Comparison of ENCODE assay signal across 19 cellular contexts in genomic region chr1:195005338-195005737, GRCh38.
"Had no signal": no experiment of that assay in that cellular context is flagged by ENCODE, and none has a peak within 500 bp of the region (broad histone marks: within the 10 kb centered on the region; RNA-seq: fewer than 3 reads in every experiment).

No MANE protein-coding gene starts in this region.

- DNase-seq: activated CD4-positive, alpha-beta T cell treated with anti-CD3 and anti-CD28 coated beads, Interleukin-2, amount 50 U/mL, for 1 hour; activated CD8-positive, alpha-beta T cell treated with anti-CD3 and anti-CD28 coated beads for 36 hours; activated gamma-delta T cell treated with Interleukin-2 at 50 U/mL for 16 hours; activated naive CD4-positive, alpha-beta T cell treated with anti-CD3 and anti-CD28 coated beads, Interleukin-2, amount 50 U/mL, for 16 hours; activated T-cell treated with anti-CD3 and anti-CD28 coated beads, Interleukin-2, amount 50 U/mL, for 4 hours; amygdala; caudate nucleus; left cardiac atrium; mammary epithelial cell; posterior cingulate gyrus; stimulated activated CD4-positive, alpha-beta T cell treated with anti-CD3 and anti-CD28 coated beads, Interleukin-12 subunit alpha, Interleukin-12 subunit beta, amount 100 ng/mL, for 4 hours; stimulated activated CD4-positive, alpha-beta T cell treated with anti-CD3 and anti-CD28 coated beads, Interleukin-4, amount 100 ng/mL, for 1 hour; stimulated activated naive CD8-positive, alpha-beta T cell treated with anti-CD3 and anti-CD28 coated beads, Interleukin-15, Interleukin-2, amounts not matched to agents 100 U/mL and 50 U/mL, for 24 hours; testis; transverse colon had no signal

- ATAC-seq: activated CD8-positive, alpha-beta T cell treated with anti-CD3 and anti-CD28 coated beads for 36 hours; activated T-cell treated with anti-CD3 and anti-CD28 coated beads, Interleukin-2, amount 50 U/mL, for 4 hours; activated T-helper 17 cell treated with anti-CD3 and anti-CD28 coated beads, Interleukin-2, amount 50 U/mL, for 72 hours; gastroesophageal sphincter; left cardiac atrium; sciatic nerve; stimulated activated naive CD8-positive, alpha-beta T cell treated with anti-CD3 and anti-CD28 coated beads, Interleukin-15, Interleukin-2, amounts not matched to agents 100 U/mL and 50 U/mL, for 24 hours; WTC11 had no signal
